ENCODE assay signal across 15 cellular contexts in the genomic region with DNA sequence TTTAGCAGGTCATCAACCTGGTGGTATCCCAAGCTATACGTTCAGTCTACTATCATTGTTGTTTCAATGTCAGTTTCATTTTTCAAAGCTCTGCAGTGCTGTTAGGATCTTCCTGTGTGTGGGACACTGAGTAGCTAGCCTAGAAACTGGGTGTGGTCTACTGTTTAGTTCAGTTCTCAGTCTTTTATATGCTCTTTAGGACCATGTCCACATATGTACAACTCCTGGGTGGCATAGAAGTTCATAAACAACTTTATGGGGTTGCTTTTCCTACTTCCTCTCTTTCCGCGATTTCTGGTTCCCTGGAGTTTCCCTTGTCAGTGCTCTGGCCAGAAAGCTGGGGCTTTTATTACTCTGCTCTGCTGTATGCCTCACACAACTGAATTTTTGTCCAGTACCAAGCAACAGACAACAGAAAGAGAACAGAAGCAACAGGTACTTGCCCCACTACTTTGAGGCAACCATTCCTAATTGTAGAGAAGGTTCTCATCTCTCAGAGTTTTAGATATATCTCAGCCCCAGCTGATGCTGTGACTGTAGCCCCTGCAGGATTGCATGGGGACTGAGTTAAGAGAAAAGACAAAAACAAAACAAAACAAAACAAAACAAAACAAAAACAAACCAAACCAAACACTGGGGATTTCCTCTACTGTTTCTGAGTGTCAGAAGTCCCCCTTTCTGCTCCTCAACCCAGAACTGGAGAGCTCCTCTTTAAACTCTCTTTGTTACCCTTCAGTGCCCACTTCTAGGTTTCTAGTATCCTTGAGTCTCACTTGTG. TPM values are rescaled to one million over a fixed set of nuclear protein-coding genes. Genes with fewer than 3 reads are reported as not detected.
DNase-seq lines count a peak whose midpoint lies in the region; ATAC-seq and TF ChIP-seq lines count a peak whose summit lies in the region.
"Had no signal": no experiment of that assay in that cellular context is flagged by ENCODE, and none has a peak within 500 bp of the region (broad histone marks: within the 10 kb centered on the region; RNA-seq: fewer than 3 reads in every experiment).

No MANE protein-coding gene starts in this region.

- 95 to 100% methylated on average over 3 of the region's 3 CpGs for WGBS in endodermal cell (ENCODE audit: insufficient coverage in 1 of 2, insufficient read length in 1 of 2), 2 experiments

- H3K27ac ChIP-seq in endodermal cell (ENCODE audit: low read depth, low read length), result no peak overlapping the region
- no peak overlapping the region for H3K27ac ChIP-seq in CD4-positive, alpha-beta memory T cell (ENCODE audit: low read depth, low read length)
- H3K27ac ChIP-seq: epithelial cell of prostate had no signal

- CTCF ChIA-PET in activated CD4-positive, alpha-beta T cell treated with anti-CD3 and anti-CD28 coated beads for 36 hours (lab: Charles Lee), result interaction anchor here (0.8 kb wide), 1 partner anchor 23 kb away, joined by 3 read pairs; no protein-coding TSS in a partner anchor
- CTCF ChIA-PET in CD4-positive, alpha-beta memory T cell (lab: Charles Lee; ENCODE audit: partially characterized antibody), result interaction anchor here (1.3 kb wide), 1 partner anchor 31 kb away, joined by 4 read pairs; no protein-coding TSS in a partner anchor

- H3K9me3 Mint-ChIP-seq in activated CD4-positive, alpha-beta T cell treated with anti-CD3 and anti-CD28 coated beads for 36 hours (ENCODE audit: low read depth), result no peaks in the 10 kb centered on the region
- no peaks in the 10 kb centered on the region for H3K9me3 Mint-ChIP-seq in endodermal cell
- no peaks in the 10 kb centered on the region for H3K9me3 Mint-ChIP-seq in CD4-positive, alpha-beta memory T cell
- H3K9me3 Mint-ChIP-seq: CD8-positive, alpha-beta T cell had no signal

- peaks cover 13% of the 10 kb centered on the region for H3K4me1 Mint-ChIP-seq in activated CD4-positive, alpha-beta T cell treated with anti-CD3 and anti-CD28 coated beads for 36 hours
- H3K4me1 Mint-ChIP-seq in endodermal cell, result no peaks in the 10 kb centered on the region
- peaks cover 0 to 9% (median 7%) of the 10 kb centered on the region in 4 donors for H3K4me1 Mint-ChIP-seq in CD4-positive, alpha-beta memory T cell
- H3K4me1 Mint-ChIP-seq: mesothelial cell of epicardium had no signal

- H3K9ac ChIP-seq in endodermal cell (ENCODE audit: extremely low read depth, low read length, poor library complexity, severe bottlenecking), result no peak overlapping the region

- peak overlapping the region; percentile 30 for H3K27ac Mint-ChIP-seq in activated CD4-positive, alpha-beta T cell treated with anti-CD3 and anti-CD28 coated beads for 36 hours
- H3K27ac Mint-ChIP-seq in endodermal cell, result no peak overlapping the region
- H3K27ac Mint-ChIP-seq in CD4-positive, alpha-beta memory T cell, result peak overlapping the region in 1 of 7 donors; percentile 63
- H3K27ac Mint-ChIP-seq: CD8-positive, alpha-beta T cell; mesothelial cell of epicardium had no signal

- H3K27me3 ChIP-seq in endodermal cell (ENCODE audit: control insufficient read depth, insufficient read depth, low read length, poor library complexity, severe bottlenecking), result no peaks in the 10 kb centered on the region
- H3K27me3 ChIP-seq in CD4-positive, alpha-beta memory T cell (ENCODE audit: insufficient read depth, low read length), result no peaks in the 10 kb centered on the region

- peaks cover 51% of the 10 kb centered on the region for H3K36me3 Mint-ChIP-seq in activated CD4-positive, alpha-beta T cell treated with anti-CD3 and anti-CD28 coated beads for 36 hours (ENCODE audit: low read depth)
- peaks cover 53% of the 10 kb centered on the region for H3K36me3 Mint-ChIP-seq in endodermal cell (ENCODE audit: low read depth)
- H3K36me3 Mint-ChIP-seq in CD4-positive, alpha-beta memory T cell, result peaks cover 51 to 57% of the 10 kb centered on the region in 2 donors

- TF ChIP-seq CTCF in endodermal cell (conservative IDR thresholded peaks at IDR 0.05), result no peak

- H3K9me3 ChIP-seq in endodermal cell (ENCODE audit: control insufficient read depth, low read length), result no peaks in the 10 kb centered on the region
- no peaks in the 10 kb centered on the region for H3K9me3 ChIP-seq in CD4-positive, alpha-beta memory T cell (ENCODE audit: control insufficient read depth in 1 of 2, low read length in 2 of 2)

- H3K36me3 ChIP-seq in endodermal cell (ENCODE audit: control insufficient read depth, insufficient read depth, low read length), result peaks cover 46% of the 10 kb centered on the region
- H3K36me3 ChIP-seq in CD4-positive, alpha-beta memory T cell (ENCODE audit: insufficient read depth, low read length), result peaks cover 12% of the 10 kb centered on the region

- H3K4me1 ChIP-seq in endodermal cell (ENCODE audit: control insufficient read depth, insufficient read depth, low read length), result no peaks in the 10 kb centered on the region
- H3K4me1 ChIP-seq in CD4-positive, alpha-beta memory T cell (ENCODE audit: insufficient read depth, low read length), result no peaks in the 10 kb centered on the region

- H3K27me3 Mint-ChIP-seq in activated CD4-positive, alpha-beta T cell treated with anti-CD3 and anti-CD28 coated beads for 36 hours, result no peaks in the 10 kb centered on the region
- no peaks in the 10 kb centered on the region for H3K27me3 Mint-ChIP-seq in endodermal cell (ENCODE audit: insufficient read depth)
- no peaks in the 10 kb centered on the region for H3K27me3 Mint-ChIP-seq in CD4-positive, alpha-beta memory T cell

- no peak for DNase-seq in activated CD4-positive, alpha-beta T cell treated with anti-CD3 and anti-CD28 coated beads for 36 hours
- no peak for DNase-seq in activated CD4-positive, alpha-beta T cell treated with anti-CD3 and anti-CD28 coated beads for 48 hours
- DNase-seq in left colon (no peak), endodermal cell (no peak)
- DNase-seq in CD4-positive, alpha-beta memory T cell, result no peak
- DNase-seq: CD8-positive, alpha-beta T cell; cerebellar nuclear complex; NCI-H2171; nucleus accumbens; SIG-M5 had no signal

- no peak for ATAC-seq in activated CD4-positive, alpha-beta T cell treated with anti-CD3 and anti-CD28 coated beads for 36 hours
- ATAC-seq in GM19395 (IDR thresholded peaks at IDR 0.05; ENCODE audit: unreplicated experiment), result peak; percentile 70
- ATAC-seq in HG02884 (IDR thresholded peaks at IDR 0.05; ENCODE audit: unreplicated experiment), result peak; percentile 56
- ATAC-seq in left colon, result peak; percentile 45
- ATAC-seq in HG03439 (IDR thresholded peaks at IDR 0.05; ENCODE audit: unreplicated experiment), result no peak
- ATAC-seq: CD8-positive, alpha-beta T cell had no signal

- intact Hi-C loops in activated CD4-positive, alpha-beta T cell treated with anti-CD3 and anti-CD28 coated beads for 36 hours (cut with DNase I, micrococcal nuclease), result no loop called here
- intact Hi-C loops in left colon (cut with DNase I, micrococcal nuclease), result no loop called here
- intact Hi-C loops in CD4-positive, alpha-beta memory T cell (cut with micrococcal nuclease), result no loop called here

- H3K4me3 Mint-ChIP-seq in activated CD4-positive, alpha-beta T cell treated with anti-CD3 and anti-CD28 coated beads for 36 hours, result no peak overlapping the region
- H3K4me3 Mint-ChIP-seq in endodermal cell, result no peak overlapping the region
- no peak overlapping the region for H3K4me3 Mint-ChIP-seq in CD4-positive, alpha-beta memory T cell
- H3K4me3 Mint-ChIP-seq: CD8-positive, alpha-beta T cell; mesothelial cell of epicardium had no signal

- POLR2A ChIA-PET in activated CD4-positive, alpha-beta T cell treated with anti-CD3 and anti-CD28 coated beads for 36 hours (lab: Charles Lee), result no interaction called here
- POLR2A ChIA-PET in CD4-positive, alpha-beta memory T cell (lab: Charles Lee; ENCODE audit: partially characterized antibody), result no interaction called here

- no peak overlapping the region for H3K4me3 ChIP-seq in endodermal cell (ENCODE audit: low read length)
- H3K4me3 ChIP-seq in CD4-positive, alpha-beta memory T cell (ENCODE audit: low read length in 2 of 2), result no peak overlapping the region

RNA-seq across cellular contexts. Expression of gene MIS18BP1, which starts 30.3 kb away (rescaled TPM):
- total RNA-seq in activated CD4-positive, alpha-beta T cell treated with anti-CD3 and anti-CD28 coated beads for 36 hours, result 10 to 100 TPM; 67.0 to 88.4 TPM
- total RNA-seq in left colon (10 to 100 TPM; 17.5 to 18.8 TPM), endodermal cell (10 to 100 TPM; 61.0 to 91.8 TPM)
- 46.4 TPM for polyA plus RNA-seq in endodermal cell (2013, experiment 1 of 2)
- 59.0 TPM for polyA plus RNA-seq in endodermal cell (2013, experiment 2 of 2)
- total RNA-seq in CD4-positive, alpha-beta memory T cell, result 10 to 100 TPM; 30.6 to 31.2 TPM
- 10 to 100 TPM; 14.9 to 28.9 TPM for polyA plus RNA-seq in CD4-positive, alpha-beta memory T cell

Comparison
In these comparisons a context has a peak if more than half of its experiments do, and no peak if none do; other contexts are left out.
1. ATAC-seq: peak in GM19395 (single experiment), HG02884 (single experiment) and left colon (single experiment); none in activated CD4-positive, alpha-beta T cell treated with anti-CD3 and anti-CD28 coated beads for 36 hours (single experiment) and HG03439 (single experiment).